ENCODE assay signal across 32 cellular contexts in genomic region chr1:200478239-200478623, GRCh38.
"Had no signal": no experiment of that assay in that cellular context is flagged by ENCODE, and none has a peak within 500 bp of the region (broad histone marks: within the 10 kb centered on the region; RNA-seq: fewer than 3 reads in every experiment).

No MANE protein-coding gene starts in this region.

- H3K36me3 Mint-ChIP-seq: activated CD4-positive, alpha-beta memory T cell treated with anti-CD3 and anti-CD28 coated beads for 36 hours; activated naive CD4-positive, alpha-beta T cell treated with anti-CD3 and anti-CD28 coated beads, Interleukin-2, amount 10 ng/mL, durations not matched to agents 7 days and 5 days; activated naive CD8-positive, alpha-beta T cell treated with anti-CD3 and anti-CD28 coated beads, Interleukin-2, amount 10 ng/mL, durations not matched to agents 7 days and 5 days; mesothelial cell of epicardium; naive B cell; stimulated activated memory B cell treated with anti-CD40 and anti-IgM and Interleukin-4, amounts not matched to agents 10 μg/mL and 1 μg/mL and 100 μg/mL, for 72 hours had no signal

- ATAC-seq: effector memory CD8-positive, alpha-beta T cell; stimulated activated memory B cell treated with anti-CD40 and anti-IgM and Interleukin-4, amounts not matched to agents 10 μg/mL and 1 μg/mL and 100 μg/mL, for 72 hours had no signal

- DNase-seq: activated CD4-positive, alpha-beta memory T cell treated with anti-CD3 and anti-CD28 coated beads for 36 hours; activated CD4-positive, alpha-beta T cell treated with anti-CD3 and anti-CD28 coated beads for 48 hours; activated CD8-positive, alpha-beta memory T cell treated with anti-CD3 and anti-CD28 coated beads, Interleukin-2, amount 50 U/mL, for 4 hours; activated gamma-delta T cell; activated naive CD4-positive, alpha-beta T cell treated with anti-CD3 and anti-CD28 coated beads, Interleukin-2, amount 10 ng/mL, durations not matched to agents 7 days and 5 days; activated naive CD8-positive, alpha-beta T cell treated with anti-CD3 and anti-CD28 coated beads, Interleukin-2, amount 10 ng/mL, durations not matched to agents 7 days and 5 days; activated T-cell treated with anti-CD3 and anti-CD28 coated beads, Interleukin-2, amount 50 U/mL, for 1 hour; amniotic stem cell; brain microvascular endothelial cell; caudate nucleus; cortex of kidney; effector memory CD8-positive, alpha-beta T cell; esophagus squamous epithelium; left ventricle myocardium inferior; naive B cell; nephron progenitor cell; ovary; retina; sigmoid colon; stimulated activated CD4-positive, alpha-beta T cell treated with anti-CD3 and anti-CD28 coated beads, Interleukin-4, amount 100 ng/mL, for 4 hours; stimulated activated CD8-positive, alpha-beta memory T cell treated with anti-CD3 and anti-CD28 coated beads, Interleukin-4, amount 100 ng/mL, for 48 hours; stimulated activated naive CD8-positive, alpha-beta T cell treated with anti-CD3 and anti-CD28 coated beads, Interleukin-15, amount 100 ng/mL, for 72 hours; substantia nigra; T-helper 1 cell; thyroid gland had no signal

- H3K27ac ChIP-seq: brain microvascular endothelial cell, left ventricle myocardium inferior, neutrophil, ovary, sigmoid colon, thyroid gland, upper lobe of left lung had no signal

- H3K9me3 ChIP-seq: esophagus squamous epithelium, left ventricle myocardium inferior, neutrophil, ovary, sigmoid colon, thyroid gland, upper lobe of left lung had no signal

- H3K36me3 ChIP-seq: brain microvascular endothelial cell, esophagus squamous epithelium, left ventricle myocardium inferior, neutrophil, ovary, sigmoid colon, thyroid gland, upper lobe of left lung had no signal

- H3K27me3 ChIP-seq: brain microvascular endothelial cell, neutrophil, ovary, sigmoid colon, thyroid gland, upper lobe of left lung had no signal

- H3K4me3 ChIP-seq: esophagus squamous epithelium, left ventricle myocardium inferior, ovary, sigmoid colon, thyroid gland, upper lobe of left lung had no signal

- H3K4me3 Mint-ChIP-seq: activated CD4-positive, alpha-beta memory T cell treated with anti-CD3 and anti-CD28 coated beads for 36 hours; activated naive CD4-positive, alpha-beta T cell treated with anti-CD3 and anti-CD28 coated beads, Interleukin-2, amount 10 ng/mL, durations not matched to agents 7 days and 5 days; activated naive CD8-positive, alpha-beta T cell treated with anti-CD3 and anti-CD28 coated beads, Interleukin-2, amount 10 ng/mL, durations not matched to agents 7 days and 5 days; activated T-helper 1 cell treated with anti-CD3 and anti-CD28 coated beads, Interleukin-12 subunit alpha, Interleukin-12 subunit beta, Interleukin-2, Interleukin-4 antibody, amounts not matched to agents 30 ng/mL and 10 ng/mL and 1 ng/mL, durations not matched to agents 14 hours and 24 hours and 36 hours; effector memory CD8-positive, alpha-beta T cell; mesothelial cell of epicardium; naive B cell; nephron progenitor cell; stimulated activated memory B cell treated with anti-CD40 and anti-IgM and Interleukin-4, amounts not matched to agents 10 μg/mL and 1 μg/mL and 100 μg/mL, for 72 hours; stimulated activated naive CD8-positive, alpha-beta T cell treated with anti-CD3 and anti-CD28 coated beads, Interleukin-15, amount 100 ng/mL, for 72 hours; T-helper 2 cell treated with Interferon-gamma antibody and Interleukin-4, amounts not matched to agents 5 μg/mL and 100 μg/mL, for 36 hours had no signal

- H3K9me3 Mint-ChIP-seq: activated CD4-positive, alpha-beta memory T cell treated with anti-CD3 and anti-CD28 coated beads for 36 hours; activated naive CD4-positive, alpha-beta T cell treated with anti-CD3 and anti-CD28 coated beads, Interleukin-2, amount 10 ng/mL, durations not matched to agents 7 days and 5 days; activated naive CD8-positive, alpha-beta T cell treated with anti-CD3 and anti-CD28 coated beads, Interleukin-2, amount 10 ng/mL, durations not matched to agents 7 days and 5 days; activated T-helper 1 cell treated with anti-CD3 and anti-CD28 coated beads, Interleukin-12 subunit alpha, Interleukin-12 subunit beta, Interleukin-2, Interleukin-4 antibody, amounts not matched to agents 30 ng/mL and 10 ng/mL and 1 ng/mL, durations not matched to agents 14 hours and 24 hours and 36 hours; effector memory CD8-positive, alpha-beta T cell; mesothelial cell of epicardium; naive B cell; nephron progenitor cell; stimulated activated memory B cell treated with anti-CD40 and anti-IgM and Interleukin-4, amounts not matched to agents 10 μg/mL and 1 μg/mL and 100 μg/mL, for 72 hours; T-helper 2 cell treated with Interferon-gamma antibody and Interleukin-4, amounts not matched to agents 5 μg/mL and 100 μg/mL, for 36 hours had no signal

- H3K4me1 ChIP-seq: left ventricle myocardium inferior, thyroid gland, upper lobe of left lung had no signal

- H3K27ac Mint-ChIP-seq: activated CD4-positive, alpha-beta memory T cell treated with anti-CD3 and anti-CD28 coated beads for 36 hours; activated naive CD4-positive, alpha-beta T cell treated with anti-CD3 and anti-CD28 coated beads, Interleukin-2, amount 10 ng/mL, durations not matched to agents 7 days and 5 days; activated naive CD8-positive, alpha-beta T cell treated with anti-CD3 and anti-CD28 coated beads, Interleukin-2, amount 10 ng/mL, durations not matched to agents 7 days and 5 days; activated T-helper 1 cell treated with anti-CD3 and anti-CD28 coated beads, Interleukin-12 subunit alpha, Interleukin-12 subunit beta, Interleukin-2, Interleukin-4 antibody, amounts not matched to agents 30 ng/mL and 10 ng/mL and 1 ng/mL, durations not matched to agents 14 hours and 24 hours and 36 hours; effector memory CD8-positive, alpha-beta T cell; mesothelial cell of epicardium; nephron progenitor cell; progenitor cell of endocrine pancreas; stimulated activated memory B cell treated with anti-CD40 and anti-IgM and Interleukin-4, amounts not matched to agents 10 μg/mL and 1 μg/mL and 100 μg/mL, for 72 hours; stimulated activated naive CD8-positive, alpha-beta T cell treated with anti-CD3 and anti-CD28 coated beads, Interleukin-15, amount 100 ng/mL, for 72 hours; T-helper 2 cell treated with Interferon-gamma antibody and Interleukin-4, amounts not matched to agents 5 μg/mL and 100 μg/mL, for 36 hours had no signal
